Comparison of ENCODE assay signal across 7 cellular contexts in genomic region chr17:16988749-16989229, GRCh38. TPM values are rescaled to one million over a fixed set of nuclear protein-coding genes. Genes with fewer than 3 reads are reported as not detected.
A peak's percentile ranks its signal among the peaks of the same experiment; 100 is the strongest.
DNase-seq lines count a peak whose midpoint lies in the region; ATAC-seq lines count a peak whose summit lies in the region.

No MANE protein-coding gene starts in this region.

- H3K4me1 ChIP-seq in SJCRH30: peaks cover 6% of the 10 kb centered on the region

- no peaks in the 10 kb centered on the region for H3K27me3 ChIP-seq in SJCRH30

- peak overlapping the region; percentile 42 for H3K4me3 Mint-ChIP-seq in activated CD8-positive, alpha-beta T cell treated with anti-CD3 and anti-CD28 coated beads, Interleukin-2, amount 10 ng/mL, durations not matched to agents 7 days and 5 days

- no peaks in the 10 kb centered on the region for H3K9me3 Mint-ChIP-seq in activated CD8-positive, alpha-beta T cell treated with anti-CD3 and anti-CD28 coated beads, Interleukin-2, amount 10 ng/mL, durations not matched to agents 7 days and 5 days (ENCODE audit: insufficient read depth)

- no peak overlapping the region for H3K4me3 ChIP-seq in SJCRH30

- intact Hi-C loops in posterior vena cava (cut with DNase I): no loop called here

- ATAC-seq in GM18870 (IDR thresholded peaks at IDR 0.05; ENCODE audit: unreplicated experiment) (peak; percentile 10), HG02840 (IDR thresholded peaks at IDR 0.05; ENCODE audit: low FRiP score, unreplicated experiment) (peak; percentile 9)
- ATAC-seq in activated CD8-positive, alpha-beta T cell treated with anti-CD3 and anti-CD28 coated beads, Interleukin-2, amount 10 ng/mL, durations not matched to agents 7 days and 5 days: peak; percentile 28

- H3K4me1 Mint-ChIP-seq in activated CD8-positive, alpha-beta T cell treated with anti-CD3 and anti-CD28 coated beads, Interleukin-2, amount 10 ng/mL, durations not matched to agents 7 days and 5 days (ENCODE audit: low read depth): peaks cover 34% of the 10 kb centered on the region

- CTCF ChIA-PET in activated CD8-positive, alpha-beta T cell treated with anti-CD3 and anti-CD28 coated beads, Interleukin-2, amount 10 ng/mL, durations not matched to agents 7 days and 5 days (lab: Charles Lee): interaction anchor here (1.5 to 2.1 kb wide), 2 partner anchors 11 to 12 kb away, joined by 7 to 8 read pairs; no protein-coding TSS in a partner anchor

- H3K27me3 Mint-ChIP-seq in activated CD8-positive, alpha-beta T cell treated with anti-CD3 and anti-CD28 coated beads, Interleukin-2, amount 10 ng/mL, durations not matched to agents 7 days and 5 days (ENCODE audit: low read depth): peaks cover 6% of the 10 kb centered on the region

- DNase-seq in activated CD8-positive, alpha-beta T cell treated with anti-CD3 and anti-CD28 coated beads, Interleukin-2, amount 10 ng/mL, durations not matched to agents 7 days and 5 days: no peak
- DNase-seq in posterior vena cava (ENCODE audit: low spot score): peak; percentile 61
- no peak for DNase-seq in SJCRH30
- DNase-seq in activated effector memory CD4-positive, alpha-beta T cell treated with Interleukin-2 at 50 U/mL for 16 hours: no peak
- no peak for DNase-seq in NOMO-1 treated with DMSO at 0.1 percent for 48 hours (lab: John Stamatoyannopoulos, UW; ENCODE audit: unreplicated experiment)

- H3K36me3 ChIP-seq in SJCRH30: no peaks in the 10 kb centered on the region

- no peaks in the 10 kb centered on the region for H3K36me3 Mint-ChIP-seq in activated CD8-positive, alpha-beta T cell treated with anti-CD3 and anti-CD28 coated beads, Interleukin-2, amount 10 ng/mL, durations not matched to agents 7 days and 5 days (ENCODE audit: low read depth)

- no peaks in the 10 kb centered on the region; the same call in 1 of the 2 replicates for H3K9me3 ChIP-seq in SJCRH30 (replicated peaks)

- POLR2A ChIA-PET in activated CD8-positive, alpha-beta T cell treated with anti-CD3 and anti-CD28 coated beads, Interleukin-2, amount 10 ng/mL, durations not matched to agents 7 days and 5 days (lab: Charles Lee): interaction anchor here (0.7 to 1.2 kb wide), 3 partner anchors 12 to 538 kb away, joined by 3 read pairs; no protein-coding TSS in a partner anchor

- H3K27ac ChIP-seq in SJCRH30: no peak overlapping the region

- H3K27ac Mint-ChIP-seq in activated CD8-positive, alpha-beta T cell treated with anti-CD3 and anti-CD28 coated beads, Interleukin-2, amount 10 ng/mL, durations not matched to agents 7 days and 5 days: peak overlapping the region; percentile 94

RNA-seq across cellular contexts. Expression of gene TNFRSF13B, which starts 16.9 kb away (rescaled TPM):
- total RNA-seq in activated CD8-positive, alpha-beta T cell treated with anti-CD3 and anti-CD28 coated beads, Interleukin-2, amount 10 ng/mL, durations not matched to agents 7 days and 5 days: not detected
- not detected for total RNA-seq in posterior vena cava
- not detected in 2 replicates for total RNA-seq in SJCRH30 (2014; rRNA removed; shearing (Covaris generic))

RNA-seq across cellular contexts. Expression of gene MPRIP, which starts 53.5 kb away (rescaled TPM):
- 100 to 1,000 TPM; 217 to 226 TPM for total RNA-seq in activated CD8-positive, alpha-beta T cell treated with anti-CD3 and anti-CD28 coated beads, Interleukin-2, amount 10 ng/mL, durations not matched to agents 7 days and 5 days
- total RNA-seq in posterior vena cava: 100 to 1,000 TPM; 359 to 405 TPM
- 312 and 334 TPM in 2 replicates for total RNA-seq in SJCRH30 (2014; rRNA removed; shearing (Covaris generic))
